In genomic region chr9:93634311-93635185, GRCh38 we compare ENCODE assay signal across 25 cellular contexts. TPM values are rescaled to one million over a fixed set of nuclear protein-coding genes. Genes with fewer than 3 reads are reported as not detected.
A peak's percentile ranks its signal among the peaks of the same experiment; 100 is the strongest.
DNase-seq lines count a peak whose midpoint lies in the region; TF ChIP-seq lines count a peak whose summit lies in the region.
"Had no signal": no experiment of that assay in that cellular context is flagged by ENCODE, and none has a peak within 500 bp of the region (broad histone marks: within the 10 kb centered on the region; RNA-seq: fewer than 3 reads in every experiment).

No MANE protein-coding gene starts in this region.

- H3K4me1 ChIP-seq in BE2C: no peaks in the 10 kb centered on the region
- H3K4me1 ChIP-seq: psoas muscle had no signal

- H3K9me3 ChIP-seq in BE2C: no peaks in the 10 kb centered on the region
- H3K9me3 ChIP-seq: psoas muscle had no signal

- peaks cover 36% of the 10 kb centered on the region for H3K36me3 Mint-ChIP-seq in HFFc6 (ENCODE audit: low read depth)

- no peaks in the 10 kb centered on the region for H3K4me1 Mint-ChIP-seq in HFFc6 (ENCODE audit: low read depth)

- peaks cover 5% of the 10 kb centered on the region; the same call in 1 of the 2 replicates for H3K9me3 Mint-ChIP-seq in HFFc6

- H3K27ac Mint-ChIP-seq in HFFc6: no peak overlapping the region
- H3K27ac Mint-ChIP-seq: stimulated activated naive B cell treated with anti-CD40 and anti-IgM and Interleukin-4, amounts not matched to agents 10 μg/mL and 1 μg/mL and 100 μg/mL, for 72 hours; type B pancreatic cell had no signal

- H3K4me3 ChIP-seq in BE2C (ENCODE audit: low read depth, low read length) (no peak overlapping the region), coronary artery (no peak overlapping the region)
- H3K4me3 ChIP-seq: psoas muscle had no signal

- in situ Hi-C loops in G401 (cut with HindIII; ENCODE audit: low sequenced_read_pairs): no loop called here

- 0 out of 2 replicates have a peak, but pooled peaks cover 4% of the 10 kb centered on the region for H3K36me3 ChIP-seq in BE2C

- TF ChIP-seq CTCF in BE2C (IDR thresholded peaks at IDR 0.05; ENCODE audit: low read depth, low read length): no peak
- TF ChIP-seq CTCF in coronary artery (IDR thresholded peaks at IDR 0.05): no peak
- TF ChIP-seq CTCF in HFFc6 (IDR thresholded peaks at IDR 0.05): no peak

- no peaks in the 10 kb centered on the region for H3K27me3 Mint-ChIP-seq in HFFc6 (ENCODE audit: insufficient read depth)
- H3K27me3 Mint-ChIP-seq: IgD-negative memory B cell; naive thymus-derived CD4-positive, alpha-beta T cell; stimulated activated naive B cell treated with anti-CD40 and anti-IgM and Interleukin-4, amounts not matched to agents 10 μg/mL and 1 μg/mL and 100 μg/mL, for 72 hours; type B pancreatic cell had no signal

- no peaks in the 10 kb centered on the region for H3K27me3 ChIP-seq in BE2C
- H3K27me3 ChIP-seq: brain microvascular endothelial cell had no signal

- no peak overlapping the region for H3K4me3 Mint-ChIP-seq in HFFc6
- H3K4me3 Mint-ChIP-seq: activated T-cell treated with anti-CD3 and anti-CD28 coated beads, Interleukin-2, amount 50 U/mL, for 4 hours; IgD-negative memory B cell; naive thymus-derived CD4-positive, alpha-beta T cell; stimulated activated naive B cell treated with anti-CD40 and anti-IgM and Interleukin-4, amounts not matched to agents 10 μg/mL and 1 μg/mL and 100 μg/mL, for 72 hours; type B pancreatic cell had no signal

- peak; percentile 4 for DNase-seq in BE2C
- DNase-seq in G401 (ENCODE audit: low spot score): peak; percentile 63
- DNase-seq in coronary artery (ENCODE audit: low spot score): peak; percentile 26
- DNase-seq in midbrain (lab: John Stamatoyannopoulos, UW): peak; percentile 1
- no peak for DNase-seq in NCI-H1417 treated with DMSO at 0.1 percent for 48 hours (lab: John Stamatoyannopoulos, UW)
- DNase-seq in HFFc6: no peak
- DNase-seq in HCEC 1CT: no peak
- DNase-seq: activated CD4-positive, alpha-beta T cell treated with anti-CD3 and anti-CD28 coated beads for 4 hours; activated T-cell treated with anti-CD3 and anti-CD28 coated beads, Interleukin-2, amount 50 U/mL, for 4 hours; brain microvascular endothelial cell; C1 segment of cervical spinal cord; DMS53; effector CD8-positive, alpha-beta T cell; MV-4-11; NCI-H2107; NCI-H345; NCI-H748 treated with DMSO at 0.1 percent for 48 hours; psoas muscle; RPMI8226; stimulated activated naive B cell treated with anti-CD40 and anti-IgM and Interleukin-4, amounts not matched to agents 10 μg/mL and 1 μg/mL and 100 μg/mL, for 72 hours; WERI-Rb-1 had no signal

- no peak overlapping the region for H3K27ac ChIP-seq in coronary artery
- H3K27ac ChIP-seq: brain microvascular endothelial cell, epithelial cell of prostate, psoas muscle, WERI-Rb-1 had no signal

RNA-seq across cellular contexts. Expression of gene PHF2, which starts 58.2 kb away (rescaled TPM):
- 28.1 TPM for polyA plus RNA-seq in BE2C (2012; ENCODE audit: insufficient read depth, insufficient read length, low read depth)
- 6.3 and 8.1 TPM in 2 replicates for total RNA-seq in G401 (2014; rRNA removed; shearing (Covaris generic))
- 10 to 100 TPM; 15.4 to 17.5 (median 16.6) TPM for total RNA-seq in HFFc6 (2021; fragmentation: NEBNext Ultra II Directional; extraction: Animal tissue kit (Norgen Biotek cat#: 25700))

Comparison
In these comparisons a context has a peak if more than half of its experiments do, and no peak if none do; other contexts are left out.
1. DNase-seq: peak in BE2C (single experiment), G401 (single experiment), coronary artery (single experiment) and midbrain (single experiment); none in NCI-H1417 treated with DMSO at 0.1 percent for 48 hours (single experiment), HFFc6 (single experiment) and HCEC 1CT (single experiment).